11 cellular contexts compared by ENCODE assay signal in the genomic region with DNA sequence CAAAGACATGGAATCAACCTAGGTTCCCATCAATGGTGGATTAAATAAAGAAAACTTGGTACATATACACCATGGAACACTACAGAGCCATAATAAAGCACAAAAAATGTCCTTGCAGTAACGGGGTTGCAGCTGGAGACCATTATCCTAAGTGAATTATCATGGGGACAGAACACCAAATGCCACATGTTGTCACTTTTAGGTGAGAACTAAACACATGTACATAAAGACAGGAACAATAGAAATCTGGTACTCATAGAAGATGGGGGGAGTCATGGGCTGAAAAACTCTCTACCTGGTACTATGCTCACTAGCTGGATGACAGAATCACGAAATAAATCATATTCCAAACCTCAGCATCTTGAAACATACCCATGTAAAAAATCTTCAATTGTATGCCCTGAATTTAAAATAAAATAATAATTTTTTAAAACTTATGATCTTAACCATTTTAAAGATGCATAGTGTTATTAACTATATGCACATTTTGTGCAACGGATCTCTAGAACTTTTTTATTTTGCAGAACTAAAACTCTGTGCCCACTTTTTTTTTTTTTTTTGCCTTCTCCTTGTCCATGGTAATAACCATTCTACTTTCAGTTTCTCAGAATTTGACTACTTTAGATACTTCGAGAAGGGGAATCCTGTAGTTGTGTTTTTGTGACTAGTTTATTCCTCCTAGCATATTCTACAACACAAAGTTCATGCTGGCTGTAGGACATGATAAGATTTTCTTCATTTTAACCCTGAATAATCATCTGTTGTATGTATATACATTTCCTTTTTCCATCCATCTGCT.
A peak's percentile ranks its signal among the peaks of the same experiment; 100 is the strongest.
DNase-seq lines count a peak whose midpoint lies in the region; ATAC-seq and TF ChIP-seq lines count a peak whose summit lies in the region.
"Had no signal": no experiment of that assay in that cellular context is flagged by ENCODE, and none has a peak within 500 bp of the region (broad histone marks: within the 10 kb centered on the region; RNA-seq: fewer than 3 reads in every experiment).

No MANE protein-coding gene starts in this region.

- POLR2A ChIA-PET in naive thymus-derived CD8-positive, alpha-beta T cell (lab: Charles Lee), result no interaction called here

- peak overlapping the region; percentile 38 for H3K27ac Mint-ChIP-seq in activated T-cell treated with anti-CD3 and anti-CD28 coated beads, Interleukin-2, amount 50 U/mL, for 24 hours
- peak overlapping the region; percentile 22 to 90 (median 66) for H3K27ac Mint-ChIP-seq in naive thymus-derived CD8-positive, alpha-beta T cell
- H3K27ac Mint-ChIP-seq: nephron progenitor cell had no signal

- no peak overlapping the region for H3K4me3 Mint-ChIP-seq in activated T-cell treated with anti-CD3 and anti-CD28 coated beads, Interleukin-2, amount 50 U/mL, for 24 hours
- peak overlapping the region in 7 of 10 donors; percentile 48 to 77 (median 55) for H3K4me3 Mint-ChIP-seq in naive thymus-derived CD8-positive, alpha-beta T cell
- H3K4me3 Mint-ChIP-seq: nephron progenitor cell had no signal

- TF ChIP-seq POLR2A in erythroblast (IDR thresholded peaks at IDR 0.05; ENCODE audit: low read length), result no peak

- H3K27me3 Mint-ChIP-seq in activated T-cell treated with anti-CD3 and anti-CD28 coated beads, Interleukin-2, amount 50 U/mL, for 24 hours, result no peaks in the 10 kb centered on the region
- H3K27me3 Mint-ChIP-seq in naive thymus-derived CD8-positive, alpha-beta T cell, result no peaks in the 10 kb centered on the region

- H3K36me3 Mint-ChIP-seq in activated T-cell treated with anti-CD3 and anti-CD28 coated beads, Interleukin-2, amount 50 U/mL, for 24 hours (ENCODE audit: low read depth), result no peaks in the 10 kb centered on the region
- H3K36me3 Mint-ChIP-seq in naive thymus-derived CD8-positive, alpha-beta T cell, result no peaks in the 10 kb centered on the region

- H3K9me3 ChIP-seq in HAP-1, result no peaks in the 10 kb centered on the region

- H3K4me1 Mint-ChIP-seq in activated T-cell treated with anti-CD3 and anti-CD28 coated beads, Interleukin-2, amount 50 U/mL, for 24 hours (ENCODE audit: low read depth), result peaks cover 26% of the 10 kb centered on the region
- H3K4me1 Mint-ChIP-seq in naive thymus-derived CD8-positive, alpha-beta T cell, result peaks cover 8 to 27% (median 23%) of the 10 kb centered on the region in 4 donors
- H3K4me1 Mint-ChIP-seq: nephron progenitor cell had no signal

- no peaks in the 10 kb centered on the region for H3K9me3 Mint-ChIP-seq in activated T-cell treated with anti-CD3 and anti-CD28 coated beads, Interleukin-2, amount 50 U/mL, for 24 hours
- peaks cover 0 to 6% (median 0%) of the 10 kb centered on the region in 9 donors for H3K9me3 Mint-ChIP-seq in naive thymus-derived CD8-positive, alpha-beta T cell

- no peaks in the 10 kb centered on the region for H3K27me3 ChIP-seq in HAP-1 (ENCODE audit: low read depth)

- ATAC-seq in GM21737 (IDR thresholded peaks at IDR 0.05; ENCODE audit: unreplicated experiment), result peak; percentile 79
- ATAC-seq in HG03442 (IDR thresholded peaks at IDR 0.05; ENCODE audit: unreplicated experiment), result peak; percentile 76
- ATAC-seq in naive thymus-derived CD8-positive, alpha-beta T cell, result peak in 1 of 2 donors; percentile 38

- DNase-seq in activated T-cell treated with anti-CD3 and anti-CD28 coated beads, Interleukin-2, amount 50 U/mL, for 24 hours, result no peak
- no peak for DNase-seq in activated T-cell treated with anti-CD3 and anti-CD28 coated beads, Interleukin-2, amount 50 U/mL, for 1 hour
- DNase-seq in naive thymus-derived CD8-positive, alpha-beta T cell, result no peak
- no peak for DNase-seq in erythroblast (lab: John Stamatoyannopoulos, UW)
- no peak for DNase-seq in HAP-1 (ENCODE audit: low spot score in 2 of 2)
- no peak for DNase-seq in activated CD8-positive, alpha-beta memory T cell treated with anti-CD3 and anti-CD28 coated beads for 24 hours
- DNase-seq: activated effector memory CD4-positive, alpha-beta T cell treated with Interleukin-2 at 50 U/mL for 16 hours; NCI-H510A treated with DMSO at 0.1 percent for 48 hours; nephron progenitor cell had no signal

- H3K36me3 ChIP-seq in HAP-1 (replicated peaks), result no peaks in the 10 kb centered on the region

- H3K4me3 ChIP-seq in HAP-1, result no peak overlapping the region

- no peaks in the 10 kb centered on the region for H3K4me1 ChIP-seq in HAP-1

- in situ Hi-C loops in HAP-1 (cut with MboI; ENCODE audit: low sequenced_read_pairs), result no loop called here
